Comparison of ENCODE assay signal across 14 cellular contexts in the genomic region with DNA sequence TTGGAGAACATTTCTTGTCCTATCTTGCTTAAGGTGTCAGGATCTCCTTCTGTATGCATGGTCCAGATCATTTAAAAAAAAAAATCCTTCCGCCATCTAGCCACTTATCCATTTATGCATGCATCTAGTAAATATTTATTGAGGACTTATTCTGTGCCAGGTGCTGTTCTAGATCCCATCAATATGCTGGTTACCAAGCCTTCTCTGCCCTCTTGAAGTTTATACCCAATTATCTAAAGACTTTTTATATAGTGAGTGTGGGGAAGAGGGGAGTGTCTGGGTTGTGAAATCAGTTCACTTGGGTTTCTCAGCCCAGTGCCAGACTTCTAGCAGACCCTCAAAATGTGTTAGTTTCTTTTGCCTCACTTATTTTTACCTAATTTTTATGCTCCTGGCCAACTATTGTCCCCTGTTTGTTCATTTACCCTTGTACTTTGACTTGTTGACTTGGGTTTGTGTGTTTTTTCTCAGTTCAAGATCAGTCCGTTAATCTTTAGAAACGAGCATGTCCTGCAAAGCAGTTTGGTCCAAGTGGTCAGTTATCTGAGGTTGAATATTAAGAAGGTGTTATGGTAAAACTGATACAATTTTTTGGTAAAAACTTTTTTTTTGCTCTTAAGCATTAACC.
"Had no signal": no experiment of that assay in that cellular context is flagged by ENCODE, and none has a peak within 500 bp of the region (broad histone marks: within the 10 kb centered on the region; RNA-seq: fewer than 3 reads in every experiment).

No MANE protein-coding gene starts in this region.

- H3K36me3 ChIP-seq: esophagus muscularis mucosa had no signal

- H3K27ac ChIP-seq: esophagus muscularis mucosa had no signal

- ATAC-seq: activated CD4-positive, CD25-positive, alpha-beta regulatory T cell treated with anti-CD3 and anti-CD28 coated beads, Interleukin-2, amount 50 U/mL, for 24 hours; activated naive CD4-positive, alpha-beta T cell treated with anti-CD3 and anti-CD28 coated beads, Interleukin-2, amount 50 U/mL, for 72 hours; right cardiac atrium had no signal

- H3K36me3 Mint-ChIP-seq: activated naive CD4-positive, alpha-beta T cell treated with anti-CD3 and anti-CD28 coated beads, Interleukin-2, amount 50 U/mL, for 72 hours had no signal

- H3K4me3 ChIP-seq: esophagus muscularis mucosa, smooth muscle cell had no signal

- H3K27me3 ChIP-seq: esophagus muscularis mucosa had no signal

- H3K4me2 ChIP-seq: smooth muscle cell had no signal

- H3K9me3 Mint-ChIP-seq: activated naive CD4-positive, alpha-beta T cell treated with anti-CD3 and anti-CD28 coated beads, Interleukin-2, amount 50 U/mL, for 72 hours had no signal

- DNase-seq: activated effector memory CD4-positive, alpha-beta T cell treated with Interleukin-2 at 50 U/mL for 16 hours; activated T-cell treated with anti-CD3 and anti-CD28 coated beads, Interleukin-2, amount 50 U/mL, for 1 hour; anterior cingulate cortex; cerebellar nuclear complex; head of caudate nucleus; mesenchymal stem cell; posterior cingulate gyrus; right cardiac atrium; substantia nigra; trophoblast cell had no signal

- H3K27ac Mint-ChIP-seq: activated naive CD4-positive, alpha-beta T cell treated with anti-CD3 and anti-CD28 coated beads, Interleukin-2, amount 50 U/mL, for 72 hours had no signal

- H3K9me3 ChIP-seq: esophagus muscularis mucosa had no signal
